ENCODE assay signal across 16 cellular contexts in genomic region chr10:60569681-60570080, GRCh38.
DNase-seq lines count a peak whose midpoint lies in the region; ATAC-seq and TF ChIP-seq lines count a peak whose summit lies in the region.
"Had no signal": no experiment of that assay in that cellular context is flagged by ENCODE, and none has a peak within 500 bp of the region (broad histone marks: within the 10 kb centered on the region; RNA-seq: fewer than 3 reads in every experiment).

No MANE protein-coding gene starts in this region.

- H3K4me1 Mint-ChIP-seq in activated T-cell treated with anti-CD3 and anti-CD28 coated beads, Interleukin-2, amount 50 U/mL, for 24 hours (ENCODE audit: low read depth) = peaks cover 74% of the 10 kb centered on the region

- peak overlapping the region; percentile 99 for H3K9ac ChIP-seq in KMS-11

- no peaks in the 10 kb centered on the region for H3K27me3 ChIP-seq in KMS-11 (ENCODE audit: insufficient read depth, low read depth)
- no peaks in the 10 kb centered on the region for H3K27me3 ChIP-seq in dorsolateral prefrontal cortex
- H3K27me3 ChIP-seq: BE2C had no signal

- H3K27me3 Mint-ChIP-seq in activated T-cell treated with anti-CD3 and anti-CD28 coated beads, Interleukin-2, amount 50 U/mL, for 24 hours = no peaks in the 10 kb centered on the region

- peaks cover 10% of the 10 kb centered on the region; the same call in 1 of the 2 replicates for H3K36me3 ChIP-seq in KMS-11 (ENCODE audit: insufficient read depth)
- H3K36me3 ChIP-seq: BE2C had no signal

- no peak for DNase-seq in activated T-cell treated with anti-CD3 and anti-CD28 coated beads, Interleukin-2, amount 50 U/mL, for 24 hours
- DNase-seq in activated T-cell treated with anti-CD3 and anti-CD28 coated beads, Interleukin-2, amount 50 U/mL, for 1 hour = no peak
- no peak for DNase-seq in dorsolateral prefrontal cortex
- DNase-seq in erythroblast (lab: John Stamatoyannopoulos, UW) = no peak
- DNase-seq: BE2C; CD8-positive, alpha-beta T cell; COR-L47; DMS153; GF-D8; HCEC 1CT; HFFc6 had no signal

- intact Hi-C loops in dorsolateral prefrontal cortex (cut with DNase I) = loop anchor here (5.0 kb wide), 2 partner anchors 117 to 122 kb away; no protein-coding TSS in a partner anchor

- H3K36me3 Mint-ChIP-seq in activated T-cell treated with anti-CD3 and anti-CD28 coated beads, Interleukin-2, amount 50 U/mL, for 24 hours (ENCODE audit: low read depth) = peaks cover 51% of the 10 kb centered on the region
- H3K36me3 Mint-ChIP-seq: CD14-positive monocyte; CD8-positive, alpha-beta T cell had no signal

- H3K4me3 Mint-ChIP-seq in activated T-cell treated with anti-CD3 and anti-CD28 coated beads, Interleukin-2, amount 50 U/mL, for 24 hours = peak overlapping the region; percentile 93
- H3K4me3 Mint-ChIP-seq: CD14-positive monocyte; CD8-positive, alpha-beta T cell; HFFc6 had no signal

- H3K4me3 ChIP-seq in KMS-11 (IDR thresholded peaks at IDR 0.05; ENCODE audit: insufficient read depth, low read depth, low read length) (no peak overlapping the region), dorsolateral prefrontal cortex (peak overlapping the region in 50 of 59 donors; percentile 27 to 87 (median 68))
- H3K4me3 ChIP-seq: A549 had no signal

- no peak for ATAC-seq in activated CD4-positive, CD25-positive, alpha-beta regulatory T cell treated with anti-CD3 and anti-CD28 coated beads, Interleukin-2, amount 50 U/mL, for 24 hours
- ATAC-seq: A549; CD8-positive, alpha-beta T cell had no signal

- H2AFZ ChIP-seq in KMS-11 (ENCODE audit: low read depth) = no peak overlapping the region

- peak overlapping the region; percentile 85 for H3K4me2 ChIP-seq in KMS-11
- H3K4me2 ChIP-seq: A549 had no signal

- peaks cover 19% of the 10 kb centered on the region for H3K9me3 Mint-ChIP-seq in activated T-cell treated with anti-CD3 and anti-CD28 coated beads, Interleukin-2, amount 50 U/mL, for 24 hours
- H3K9me3 Mint-ChIP-seq: HFFc6 had no signal

- H3K4me1 ChIP-seq in KMS-11 (ENCODE audit: low read depth, poor library complexity, severe bottlenecking) = peaks cover 59% of the 10 kb centered on the region
- H3K4me1 ChIP-seq: A549 had no signal

- TF ChIP-seq EP300 in Ishikawa (IDR thresholded peaks at IDR 0.05; ENCODE audit: borderline replicate concordance) = no peak

- peaks cover 94% of the 10 kb centered on the region for H3K79me2 ChIP-seq in KMS-11 (ENCODE audit: insufficient read depth, low read depth)

- H3K27ac ChIP-seq in KMS-11 (peak overlapping the region; percentile 99), dorsolateral prefrontal cortex (peak overlapping the region in 36 of 59 donors; percentile 6 to 97 (median 87))
- H3K27ac ChIP-seq: A549 had no signal

- TF ChIP-seq CTCF in KMS-11 (conservative IDR thresholded peaks at IDR 0.05; ENCODE audit: low read depth, low read length) (no peak), dorsolateral prefrontal cortex (IDR thresholded peaks at IDR 0.05 in 54 of 56, conservative IDR thresholded peaks at IDR 0.05 in 2 of 56; ENCODE audit: low read depth in 1 of 56, partially characterized antibody in 56 of 56) (no peak)

- no peak for TF ChIP-seq POLR2A in erythroblast (IDR thresholded peaks at IDR 0.05; ENCODE audit: low read length)

- TF ChIP-seq RAD21 in Ishikawa (IDR thresholded peaks at IDR 0.05; ENCODE audit: low read depth) = no peak

- no peaks in the 10 kb centered on the region for H4K20me1 ChIP-seq in KMS-11 (ENCODE audit: insufficient read depth)

- H3K27ac Mint-ChIP-seq in activated T-cell treated with anti-CD3 and anti-CD28 coated beads, Interleukin-2, amount 50 U/mL, for 24 hours = no peak overlapping the region
- H3K27ac Mint-ChIP-seq: CD8-positive, alpha-beta T cell; HFFc6 had no signal

TF ChIP-seq in Ishikawa, 13 proteins besides CTCF, POLR2A, EP300 and RAD21:
- TF ChIP-seq NFIC (IDR thresholded peaks at IDR 0.05) (peak; percentile 72), TCF12 (IDR thresholded peaks at IDR 0.05; ENCODE audit: low read depth) (no peak), YY1 (IDR thresholded peaks at IDR 0.05; ENCODE audit: low read depth) (no peak), TAF1 (IDR thresholded peaks at IDR 0.05; ENCODE audit: low read depth) (no peak), TEAD4 (IDR thresholded peaks at IDR 0.05) (peak; percentile 78), CEBPB (IDR thresholded peaks at IDR 0.05) (peak; percentile 59), FOXM1 (IDR thresholded peaks at IDR 0.05; ENCODE audit: borderline replicate concordance, low read depth) (peak; percentile 18; the same call in 1 of the 2 replicates), USF1 (IDR thresholded peaks at IDR 0.05) (no peak), REST (IDR thresholded peaks at IDR 0.05; ENCODE audit: low read depth) (no peak), CREB1 (IDR thresholded peaks at IDR 0.05; ENCODE audit: low read depth) (no peak), EGR1 (IDR thresholded peaks at IDR 0.05) (no peak), MAX (IDR thresholded peaks at IDR 0.05) (no peak), ZBTB7A (IDR thresholded peaks at IDR 0.05; ENCODE audit: low read depth) (no peak)
